In genomic region chr6:117917176-117917575, GRCh38 we compare ENCODE assay signal across 4 cellular contexts. TPM values are rescaled to one million over a fixed set of nuclear protein-coding genes. Genes with fewer than 3 reads are reported as not detected.
"Had no signal": no experiment of that assay in that cellular context is flagged by ENCODE, and none has a peak within 500 bp of the region (broad histone marks: within the 10 kb centered on the region; RNA-seq: fewer than 3 reads in every experiment).

No MANE protein-coding gene starts in this region.

- ATAC-seq: GM12878 had no signal

- H3K4me3 ChIP-seq: GM12878 had no signal

- DNase-seq: GDM1, GF-D8 had no signal

RNA-seq across cellular contexts. Expression of gene SLC35F1, which starts 10.1 kb away (rescaled TPM):
- total RNA-seq: G401, GM12878 had no signal
